18 cellular contexts compared by ENCODE assay signal in the genomic region with DNA sequence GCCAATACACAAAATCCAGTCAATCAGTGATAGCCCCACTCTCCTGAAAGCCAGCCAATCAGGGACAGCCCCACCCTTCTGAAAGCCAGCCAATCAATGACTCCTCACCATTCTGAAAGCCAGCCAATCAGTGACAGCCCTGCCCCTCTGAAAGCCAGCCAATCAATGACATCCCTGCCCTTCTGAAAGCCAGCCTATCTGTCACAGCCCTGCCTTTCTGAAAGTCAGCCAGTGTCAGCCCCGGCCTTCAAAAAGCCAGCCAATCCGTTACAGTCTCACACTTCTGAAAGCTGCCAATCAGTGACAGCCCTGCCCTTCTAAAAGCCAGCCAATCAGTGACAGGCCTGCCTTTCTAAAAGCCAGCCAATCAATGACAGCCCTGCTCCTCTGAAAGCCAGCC.
DNase-seq lines count a peak whose midpoint lies in the region; ATAC-seq and TF ChIP-seq lines count a peak whose summit lies in the region.
"Had no signal": no experiment of that assay in that cellular context is flagged by ENCODE, and none has a peak within 500 bp of the region (broad histone marks: within the 10 kb centered on the region; RNA-seq: fewer than 3 reads in every experiment).

No MANE protein-coding gene starts in this region.

- no peak overlapping the region for H3K27ac Mint-ChIP-seq in activated T-helper 17 cell treated with anti-CD3 and anti-CD28 coated beads, Interleukin-2, amount 50 U/mL, for 72 hours
- H3K27ac Mint-ChIP-seq in nephron progenitor cell = no peak overlapping the region
- H3K27ac Mint-ChIP-seq: activated naive CD8-positive, alpha-beta T cell; mesothelial cell of epicardium had no signal

- H3K36me3 Mint-ChIP-seq in activated T-helper 17 cell treated with anti-CD3 and anti-CD28 coated beads, Interleukin-2, amount 50 U/mL, for 72 hours (ENCODE audit: low read depth) = no peaks in the 10 kb centered on the region
- H3K36me3 Mint-ChIP-seq in nephron progenitor cell (ENCODE audit: low read depth) = no peaks in the 10 kb centered on the region
- H3K36me3 Mint-ChIP-seq: activated naive CD8-positive, alpha-beta T cell; mesothelial cell of epicardium had no signal

- peaks cover 9% of the 10 kb centered on the region for H3K27me3 Mint-ChIP-seq in activated T-helper 17 cell treated with anti-CD3 and anti-CD28 coated beads, Interleukin-2, amount 50 U/mL, for 72 hours
- H3K27me3 Mint-ChIP-seq in nephron progenitor cell (ENCODE audit: low read depth, poor library complexity) = peaks cover 14% of the 10 kb centered on the region
- H3K27me3 Mint-ChIP-seq: activated naive CD8-positive, alpha-beta T cell had no signal

- peaks cover 53% of the 10 kb centered on the region in 2 experiments for H3K4me1 ChIP-seq in neutrophil (ENCODE audit: control insufficient read depth in 1 of 2, insufficient read depth in 1 of 2, low read depth in 1 of 2, low read length in 1 of 2)

- peak; percentile 26 for DNase-seq in stimulated activated CD4-positive, alpha-beta T cell treated with anti-CD3 and anti-CD28 coated beads, Interleukin-1b, Interleukin-23, amount 100 ng/mL, for 48 hours
- DNase-seq in stimulated activated CD4-positive, alpha-beta T cell treated with anti-CD3 and anti-CD28 coated beads, Interleukin-4, amount 100 ng/mL, for 4 hours = no peak
- DNase-seq in MG63 (peak; percentile 17), nephron progenitor cell (no peak)
- DNase-seq: activated CD4-positive, alpha-beta T cell treated with anti-CD3 and anti-CD28 coated beads for 1 hour; brain microvascular endothelial cell; GDM1; NCI-H187 treated with DMSO at 0.1 percent for 48 hours; NCI-H446; T-helper 9 cell had no signal

- H3K4me3 ChIP-seq in MG63 (no peak overlapping the region), neutrophil (ENCODE audit: low read depth in 1 of 2, low read length in 1 of 2) (no peak overlapping the region)
- H3K4me3 ChIP-seq: SK-N-MC, smooth muscle cell had no signal

- H3K9me3 ChIP-seq in MG63 (no peaks in the 10 kb centered on the region), neutrophil (no peaks in the 10 kb centered on the region)

- no peak for TF ChIP-seq CTCF in neutrophil (IDR thresholded peaks at IDR 0.05)
- TF ChIP-seq CTCF in nephron progenitor cell (IDR thresholded peaks at IDR 0.05) = no peak

- H3K4me3 Mint-ChIP-seq in activated T-helper 17 cell treated with anti-CD3 and anti-CD28 coated beads, Interleukin-2, amount 50 U/mL, for 72 hours = no peak overlapping the region
- H3K4me3 Mint-ChIP-seq in nephron progenitor cell = no peak overlapping the region
- H3K4me3 Mint-ChIP-seq: activated naive CD8-positive, alpha-beta T cell; mesothelial cell of epicardium had no signal

- H3K9me3 Mint-ChIP-seq in activated T-helper 17 cell treated with anti-CD3 and anti-CD28 coated beads, Interleukin-2, amount 50 U/mL, for 72 hours = no peaks in the 10 kb centered on the region
- peaks cover 8% of the 10 kb centered on the region for H3K9me3 Mint-ChIP-seq in nephron progenitor cell
- H3K9me3 Mint-ChIP-seq: mesothelial cell of epicardium had no signal

- peak overlapping the region; percentile 30 for H3K27ac ChIP-seq in neutrophil
- H3K27ac ChIP-seq: brain microvascular endothelial cell, SK-N-MC had no signal

- no peaks in the 10 kb centered on the region for H3K27me3 ChIP-seq in MG63
- no peaks in the 10 kb centered on the region for H3K27me3 ChIP-seq in neutrophil
- H3K27me3 ChIP-seq: brain microvascular endothelial cell had no signal

- peak; percentile 85 for ATAC-seq in activated T-helper 17 cell treated with anti-CD3 and anti-CD28 coated beads, Interleukin-2, amount 50 U/mL, for 72 hours (replicated peaks)
- ATAC-seq in GM18867 (IDR thresholded peaks at IDR 0.05; ENCODE audit: unreplicated experiment) (no peak), HG03432 (IDR thresholded peaks at IDR 0.05; ENCODE audit: unreplicated experiment) (no peak)

- H3K4me1 Mint-ChIP-seq in activated T-helper 17 cell treated with anti-CD3 and anti-CD28 coated beads, Interleukin-2, amount 50 U/mL, for 72 hours = no peaks in the 10 kb centered on the region
- H3K4me1 Mint-ChIP-seq in nephron progenitor cell = peaks cover 36% of the 10 kb centered on the region
- H3K4me1 Mint-ChIP-seq: mesothelial cell of epicardium had no signal

- H3K36me3 ChIP-seq in MG63 (no peaks in the 10 kb centered on the region), neutrophil (no peaks in the 10 kb centered on the region)
- H3K36me3 ChIP-seq: brain microvascular endothelial cell had no signal

Comparison
In these comparisons a context has a peak if more than half of its experiments do, and no peak if none do; other contexts are left out.
1. DNase-seq: peak in stimulated activated CD4-positive, alpha-beta T cell treated with anti-CD3 and anti-CD28 coated beads, Interleukin-1b, Interleukin-23, amount 100 ng/mL, for 48 hours (single experiment) and MG63 (single experiment); none in stimulated activated CD4-positive, alpha-beta T cell treated with anti-CD3 and anti-CD28 coated beads, Interleukin-4, amount 100 ng/mL, for 4 hours (0 of 2) and nephron progenitor cell (single experiment).